ENCODE assay signal across 1 cellular context in genomic region chr6:31690231-31691077, GRCh38.
A peak's percentile ranks its signal among the peaks of the same experiment; 100 is the strongest.
TF ChIP-seq lines count a peak whose summit lies in the region.

No MANE protein-coding gene starts in this region.

TF ChIP-seq in K562, 482 proteins besides CTCF, POLR2A, EP300 and RAD21 (continued from another document and continues in another):
- TF ChIP-seq XRCC4 (IDR thresholded peaks at IDR 0.05; ENCODE audit: extremely low read depth, insufficient read depth, insufficient read length) (no peak), RHOXF2B (CRISPR knock-in tag; conservative IDR thresholded peaks at IDR 0.05) (peak; percentile 21; the same call in 1 of the 2 replicates), RFX7 (CRISPR knock-in tag; IDR thresholded peaks at IDR 0.05) (no peak), ATF3 (IDR thresholded peaks at IDR 0.05) (peak; percentile 99), ATF3 (CRISPR knock-in tag; conservative IDR thresholded peaks at IDR 0.05) (peak; percentile 95), FOXK2 (conservative IDR thresholded peaks at IDR 0.05 in 1 of 2, IDR thresholded peaks at IDR 0.05 in 1 of 2; ENCODE audit: low read depth in 2 of 2) (peak; percentile 15 to 49; a peak in 2 of 4 replicates), RNF2 (IDR thresholded peaks at IDR 0.05) (peak; percentile 10), SNRNP70 (optimal IDR thresholded peaks at IDR 0.05; ENCODE audit: low read depth, low read length) (no peak), NFE2L1 (tag; IDR thresholded peaks at IDR 0.05; ENCODE audit: borderline replicate concordance, low read depth) (no peak), ZNF408 (CRISPR knock-in tag; IDR thresholded peaks at IDR 0.05; ENCODE audit: low read depth) (no peak), CBFB (CRISPR knock-in tag; IDR thresholded peaks at IDR 0.05) (no peak), PHF21A (IDR thresholded peaks at IDR 0.05; ENCODE audit: borderline replicate concordance, low read depth) (no peak; the same call in 1 of the 2 replicates), FOXO4 (CRISPR knock-in tag; IDR thresholded peaks at IDR 0.05) (no peak; the same call in 1 of the 2 replicates), NCOA4 (IDR thresholded peaks at IDR 0.05; ENCODE audit: partially characterized antibody) (peak; percentile 25), FIP1L1 (IDR thresholded peaks at IDR 0.05; ENCODE audit: low read depth, low read length, poor library complexity, severe bottlenecking) (no peak), TCF7 (IDR thresholded peaks at IDR 0.05; ENCODE audit: borderline replicate concordance) (peak; percentile 95), ZNF124 (CRISPR knock-in tag; IDR thresholded peaks at IDR 0.05) (no peak), RBM15 (IDR thresholded peaks at IDR 0.05; ENCODE audit: insufficient read depth, low read length) (no peak), BDP1 (IDR thresholded peaks at IDR 0.05; ENCODE audit: insufficient read depth, insufficient read length) (no peak), CBX2 (IDR thresholded peaks at IDR 0.05; ENCODE audit: insufficient read depth, low read length, poor library complexity, severe bottlenecking) (no peak), ASH1L (IDR thresholded peaks at IDR 0.05; ENCODE audit: borderline replicate concordance, low read depth, partially characterized antibody) (no peak), GATA2 (CRISPR knock-in tag; IDR thresholded peaks at IDR 0.05) (peak; percentile 56; the same call in 1 of the 2 replicates), U2AF2 (optimal IDR thresholded peaks at IDR 0.05; ENCODE audit: low read depth, low read length) (no peak), ELK1 (CRISPR knock-in tag; IDR thresholded peaks at IDR 0.05) (no peak), ZKSCAN1 (IDR thresholded peaks at IDR 0.05; ENCODE audit: low read depth, low read length) (0 out of 2 replicates have a peak, but pooled peaks have one; percentile 24), ZNF143 (CRISPR knock-in tag; IDR thresholded peaks at IDR 0.05) (no peak), ETV1 (tag; conservative IDR thresholded peaks at IDR 0.05; ENCODE audit: low read depth) (peak; percentile 53), ZNF639 (CRISPR knock-in tag; conservative IDR thresholded peaks at IDR 0.05 in 1 of 2, IDR thresholded peaks at IDR 0.05 in 1 of 2) (peak in 1 of 2 experiments; percentile 84; a peak in 1 of 4 replicates), DIDO1 (tag; IDR thresholded peaks at IDR 0.05; ENCODE audit: low read depth) (no peak), ATF6 (CRISPR knock-in tag; IDR thresholded peaks at IDR 0.05) (no peak), XRCC3 (IDR thresholded peaks at IDR 0.05) (no peak), SIX5 (IDR thresholded peaks at IDR 0.05; ENCODE audit: borderline replicate concordance in 1 of 2, insufficient read depth in 1 of 2, low read depth in 1 of 2, low read length in 2 of 2) (no peak), CBX1 (IDR thresholded peaks at IDR 0.05; ENCODE audit: low read depth) (no peak), ZNF134 (CRISPR knock-in tag; conservative IDR thresholded peaks at IDR 0.05) (no peak), MCM7 (IDR thresholded peaks at IDR 0.05) (no peak), RB1 (IDR thresholded peaks at IDR 0.05; ENCODE audit: low read depth) (peak; percentile 82; the same call in 1 of the 2 replicates), RNF219 (CRISPR knock-in tag; IDR thresholded peaks at IDR 0.05) (no peak), ELF1 (tag; IDR thresholded peaks at IDR 0.05) (no peak), SAP30 (IDR thresholded peaks at IDR 0.05; ENCODE audit: borderline replicate concordance, insufficient read depth, low read depth, low read length, poor library complexity, severe bottlenecking) (no peak), ZNF212 (CRISPR knock-in tag; IDR thresholded peaks at IDR 0.05) (no peak; the same call in 1 of the 2 replicates), REST (CRISPR knock-in tag; IDR thresholded peaks at IDR 0.05; ENCODE audit: low read depth) (0 out of 2 replicates have a peak, but pooled peaks have one; percentile 8), C11orf30 (IDR thresholded peaks at IDR 0.05; ENCODE audit: low read depth) (peak; percentile 87), ZNF184 (CRISPR knock-in tag; IDR thresholded peaks at IDR 0.05) (no peak), GTF2A2 (tag; IDR thresholded peaks at IDR 0.05) (no peak; the same call in 1 of the 2 replicates), POLR2B (IDR thresholded peaks at IDR 0.05; ENCODE audit: low read depth, partially characterized antibody) (peak; percentile 75), NR4A1 (CRISPR knock-in tag; IDR thresholded peaks at IDR 0.05) (peak; percentile 69; the same call in 1 of the 2 replicates), NR4A1 (tag; IDR thresholded peaks at IDR 0.05) (peak; percentile 79), DNMT1 (IDR thresholded peaks at IDR 0.05) (peak; percentile 14), HNRNPH1 (optimal IDR thresholded peaks at IDR 0.05; ENCODE audit: low read depth, low read length) (no peak), ETV5 (CRISPR knock-in tag; IDR thresholded peaks at IDR 0.05; ENCODE audit: low read depth) (peak; percentile 44; the same call in 1 of the 2 replicates), ZFP30 (CRISPR knock-in tag; IDR thresholded peaks at IDR 0.05; ENCODE audit: borderline replicate concordance) (no peak), ZNF695 (CRISPR knock-in tag; IDR thresholded peaks at IDR 0.05) (no peak), ZNF696 (CRISPR knock-in tag; conservative IDR thresholded peaks at IDR 0.05) (no peak), LARP7 (IDR thresholded peaks at IDR 0.05) (peak; percentile 13; the same call in 1 of the 2 replicates), ARID1B (IDR thresholded peaks at IDR 0.05) (peak; percentile 98), PML (IDR thresholded peaks at IDR 0.05; ENCODE audit: low read length) (peak; percentile 67), KDM2B (CRISPR knock-in tag; IDR thresholded peaks at IDR 0.05) (no peak), ZNF644 (tag; IDR thresholded peaks at IDR 0.05; ENCODE audit: low read depth) (0 out of 2 replicates have a peak, but pooled peaks have one; percentile 17), FOSL1 (tag; conservative IDR thresholded peaks at IDR 0.05) (peak; percentile 99), ZNF583 (CRISPR knock-in tag; IDR thresholded peaks at IDR 0.05) (peak; percentile 71), MXI1 (IDR thresholded peaks at IDR 0.05; ENCODE audit: low read depth, low read length) (no peak; the same call in 1 of the 2 replicates), MYC (IDR thresholded peaks at IDR 0.05; ENCODE audit: low read depth, low read length) (peak; percentile 27; the same call in 1 of the 2 replicates), MYC (CRISPR knock-in tag; IDR thresholded peaks at IDR 0.05; ENCODE audit: borderline replicate concordance, low read depth) (peak; percentile 75; the same call in 1 of the 2 replicates), JUNB (CRISPR knock-in tag; conservative IDR thresholded peaks at IDR 0.05) (peak; percentile 89), HNRNPL (IDR thresholded peaks at IDR 0.05; ENCODE audit: low read depth, low read length) (peak; percentile 35; the same call in 1 of the 2 replicates), ESRRA (IDR thresholded peaks at IDR 0.05; ENCODE audit: borderline replicate concordance, low read depth) (peak; percentile 88)
